Comparison of ENCODE assay signal across 8 cellular contexts in genomic region chr1:212950243-212951057, GRCh38. TPM values are rescaled to one million over a fixed set of nuclear protein-coding genes. Genes with fewer than 3 reads are reported as not detected.
DNase-seq lines count a peak whose midpoint lies in the region; ATAC-seq, FAIRE-seq and TF ChIP-seq lines count a peak whose summit lies in the region.

TSS of gene VASH2 (plus strand) at chr1:212950541. CDS start at chr1:212951543, 1,002 bp downstream.

- no TSS peak for BruUV-seq in OCI-LY7 (replicated peaks; lab: Mats Ljungman, UMichigan)

- H2AFZ ChIP-seq in OCI-LY7 (ENCODE audit: low read length) (peak within 1 kb of the TSS; percentile 13; the same call in 1 of the 2 replicates), neural progenitor cell (replicated peaks) (peak within 1 kb of the TSS; percentile 90)

- TF ChIP-seq CTCF in D721Med (IDR thresholded peaks at IDR 0.05; ENCODE audit: insufficient read depth, missing control alignments): no peak
- TF ChIP-seq CTCF in GM20000 (IDR thresholded peaks at IDR 0.05; ENCODE audit: extremely low read depth, missing control alignments): no peak
- no peak; the same call in 1 of the 2 replicates for TF ChIP-seq CTCF in OCI-LY7 (conservative IDR thresholded peaks at IDR 0.05; ENCODE audit: low read length)
- TF ChIP-seq CTCF in foreskin keratinocyte (conservative IDR thresholded peaks at IDR 0.05): no peak
- no peak for TF ChIP-seq CTCF in neural progenitor cell (IDR thresholded peaks at IDR 0.05)

- CTCF ChIA-PET in OCI-LY7 (lab: Charles Lee; ENCODE audit: unreplicated experiment): interaction anchor here (0.6 kb wide), 1 partner anchor 39 kb away, joined by 3 read pairs; no protein-coding TSS in a partner anchor

- H3K36me3 ChIP-seq in OCI-LY7 (ENCODE audit: insufficient read depth, low read length): no peaks in the 10 kb centered on the region
- no peaks in the 10 kb centered on the region for H3K36me3 ChIP-seq in neural progenitor cell

- DNase-seq in D721Med (ENCODE audit: insufficient read length, low spot score) (peak; percentile 95), GM20000 (ENCODE audit: low spot score) (peak; percentile 95), HS-5 (ENCODE audit: low read depth) (peak; percentile 37), OCI-LY7 (ENCODE audit: low spot score) (peak; percentile 81), foreskin keratinocyte (peak; percentile 9 to 21), neural progenitor cell (ENCODE audit: low spot score) (peak; percentile 96), superior temporal gyrus (ENCODE audit: extremely low spot score) (peak; percentile 86)
- DNase-seq in activated T-helper 1 cell treated with anti-CD3 and anti-CD28 coated beads, Interleukin-2, amount 50 U/mL, for 16 hours (ENCODE audit: low read depth in 1 of 2, low spot score in 1 of 2): peak; percentile 8 to 19

- H3K4me3 ChIP-seq in OCI-LY7 (ENCODE audit: low read depth, low read length, poor library complexity, severe bottlenecking): peak within 1 kb of the TSS; percentile 68
- H3K4me3 ChIP-seq in neural progenitor cell: peak within 1 kb of the TSS; percentile 92

- H3K9me3 ChIP-seq in OCI-LY7 (ENCODE audit: low read length) (peaks cover 9% of the 10 kb centered on the region; the same call in 1 of the 2 replicates), neural progenitor cell (ENCODE audit: low read depth) (no peaks in the 10 kb centered on the region)

- H3K4me3 Mint-ChIP-seq in neural progenitor cell: peak within 1 kb of the TSS; percentile 92

- peaks cover 67% of the 10 kb centered on the region for H3K4me1 ChIP-seq in OCI-LY7 (ENCODE audit: insufficient read depth, low read length, poor library complexity, severe bottlenecking)
- no peaks in the 10 kb centered on the region for H3K4me1 ChIP-seq in foreskin keratinocyte
- peaks cover 12% of the 10 kb centered on the region for H3K4me1 ChIP-seq in neural progenitor cell

- peak; percentile 88 for ATAC-seq in foreskin keratinocyte

- peaks cover 77% of the 10 kb centered on the region for H3K27me3 ChIP-seq in foreskin keratinocyte
- H3K27me3 ChIP-seq in neural progenitor cell: peaks cover 37% of the 10 kb centered on the region

- H3K27me3 Mint-ChIP-seq in neural progenitor cell (ENCODE audit: insufficient read depth, low read depth): peaks cover 4% of the 10 kb centered on the region

- no peaks in the 10 kb centered on the region for H4K20me1 ChIP-seq in OCI-LY7 (ENCODE audit: insufficient read depth, low read length)
- peaks cover 4% of the 10 kb centered on the region for H4K20me1 ChIP-seq in neural progenitor cell (ENCODE audit: low read depth)

- POLR2A ChIA-PET in OCI-LY7 (lab: Charles Lee): no interaction called here

- peak within 1 kb of the TSS; percentile 39 for H3K9ac ChIP-seq in neural progenitor cell

- no peaks in the 10 kb centered on the region for H3K9me2 ChIP-seq in OCI-LY7 (ENCODE audit: insufficient read depth, low read length)

- no peaks in the 10 kb centered on the region for H3K79me2 ChIP-seq in OCI-LY7 (ENCODE audit: insufficient read depth, low read depth, low read length)
- peaks cover 4% of the 10 kb centered on the region for H3K79me2 ChIP-seq in neural progenitor cell (ENCODE audit: low read depth)

- H3K27ac Mint-ChIP-seq in neural progenitor cell: peak within 1 kb of the TSS; percentile 87

- peaks cover 22% of the 10 kb centered on the region for H3F3A ChIP-seq in neural progenitor cell (ENCODE audit: low read depth)

- H3K27ac ChIP-seq in OCI-LY7 (ENCODE audit: low read depth, low read length, poor library complexity, severe bottlenecking): no peak within 1 kb of the TSS
- no peak within 1 kb of the TSS for H3K27ac ChIP-seq in foreskin keratinocyte
- no peak within 1 kb of the TSS for H3K27ac ChIP-seq in neural progenitor cell

- no peak for FAIRE-seq in D721Med (lab: Jason Lieb, UNC)

- peaks cover 14% of the 10 kb centered on the region for H3K4me1 Mint-ChIP-seq in neural progenitor cell

- intact Hi-C loops in OCI-LY7 (cut with micrococcal nuclease; ENCODE audit: unreplicated experiment): no loop called here

- H3K9me3 Mint-ChIP-seq in neural progenitor cell: peaks cover 2% of the 10 kb centered on the region

- H3K36me3 Mint-ChIP-seq in neural progenitor cell: peaks cover 9% of the 10 kb centered on the region

- H3K4me2 ChIP-seq in OCI-LY7 (ENCODE audit: low read length) (peak within 1 kb of the TSS; percentile 54), neural progenitor cell (peak within 1 kb of the TSS; percentile 100)

RNA-seq across cellular contexts. Expression of gene VASH2, which starts in this region (rescaled TPM):
- 3.4 and 7.3 TPM in 2 replicates for total RNA-seq in OCI-LY7 (2014; rRNA removed; shearing (Covaris generic))
- total RNA-seq in OCI-LY7 (2022) (7.4 and 7.5 TPM in 2 replicates), foreskin keratinocyte (0.14 and 0.27 TPM in 2 replicates), neural progenitor cell (ENCODE audit: low replicate concordance) (5.2 and 10.7 TPM in 2 replicates)
- 0.06 and 0.07 TPM in 2 replicates for polyA plus RNA-seq in foreskin keratinocyte

Comparison
In these comparisons a context has a peak if more than half of its experiments do, and no peak if none do; other contexts are left out.
1. Peak in DNase-seq and ATAC-seq in foreskin keratinocyte; RNA of the gene not detected or under 1 TPM.
2. DNase-seq: peak in every context shown above with its lines; median percentile 96 in neural progenitor cell; 95 in D721Med; 95 in GM20000; 86 in superior temporal gyrus; 81 in OCI-LY7; 37 in HS-5; 15 in foreskin keratinocyte; 14 in activated T-helper 1 cell treated with anti-CD3 and anti-CD28 coated beads, Interleukin-2, amount 50 U/mL, for 16 hours.